20 cellular contexts compared by ENCODE assay signal in genomic region chr2:128436498-128437180, GRCh38.
A peak's percentile ranks its signal among the peaks of the same experiment; 100 is the strongest.
DNase-seq lines count a peak whose midpoint lies in the region; ATAC-seq and TF ChIP-seq lines count a peak whose summit lies in the region.
"Had no signal": no experiment of that assay in that cellular context is flagged by ENCODE, and none has a peak within 500 bp of the region (broad histone marks: within the 10 kb centered on the region; RNA-seq: fewer than 3 reads in every experiment).

No MANE protein-coding gene starts in this region.

- H3K27me3 ChIP-seq in BLaER1 (no peaks in the 10 kb centered on the region), SK-N-SH (ENCODE audit: insufficient read depth) (no peaks in the 10 kb centered on the region)
- H3K27me3 ChIP-seq: brain microvascular endothelial cell had no signal

- H2AFZ ChIP-seq in SK-N-SH (ENCODE audit: low read depth) = no peak overlapping the region

- H3K4me1 ChIP-seq in BLaER1 (peaks cover 79% of the 10 kb centered on the region), SK-N-SH (ENCODE audit: control insufficient read depth in 1 of 2, insufficient read depth in 2 of 2, low read depth in 1 of 2, low read length in 1 of 2) (peaks cover 0 to 35% of the 10 kb centered on the region in 2 experiments; a peak in 1 of 4 replicates)

- H3K4me3 ChIP-seq in BLaER1 (peak overlapping the region; percentile 36; the same call in 1 of the 2 replicates), SK-N-SH (ENCODE audit: low read depth in 2 of 2, low read length in 1 of 2) (no peak overlapping the region)
- peak overlapping the region; percentile 31 for H3K4me3 ChIP-seq in Jurkat, Clone E6-1 (ENCODE audit: low read length)
- H3K4me3 ChIP-seq: GM12878 had no signal

- no peaks in the 10 kb centered on the region for H3K9me2 ChIP-seq in SK-N-SH

- no peak for ATAC-seq in sciatic nerve
- no peak for ATAC-seq in HG03139 (IDR thresholded peaks at IDR 0.05; ENCODE audit: unreplicated experiment)
- no peak for ATAC-seq in HG03565 (IDR thresholded peaks at IDR 0.05; ENCODE audit: unreplicated experiment)
- ATAC-seq: activated naive CD8-positive, alpha-beta T cell treated with anti-CD3 and anti-CD28 coated beads, Interleukin-2, amount 50 U/mL, for 24 hours; CD8-positive, alpha-beta T cell; GM12878 had no signal

- TF ChIP-seq RAD21 in SK-N-SH (IDR thresholded peaks at IDR 0.05; ENCODE audit: low read length) = no peak

- H3K4me2 ChIP-seq in BLaER1 (peak overlapping the region; percentile 98), SK-N-SH (no peak overlapping the region)

- CTCF ChIA-PET in SK-N-SH (lab: Yijun Ruan, JAX) = interaction anchor here (1.9 kb wide), 1 partner anchor 9 kb away, joined by 9 read pairs; no protein-coding TSS in a partner anchor

- peak overlapping the region; percentile 98 for H3K27ac ChIP-seq in BLaER1
- no peak overlapping the region for H3K27ac ChIP-seq in SK-N-SH (ENCODE audit: low read depth in 2 of 2, low read length in 1 of 2)
- H3K27ac ChIP-seq: brain microvascular endothelial cell had no signal

- POLR2A ChIA-PET in SK-N-SH (lab: Yijun Ruan, JAX) = interaction anchor here (0.6 kb wide), 1 partner anchor 22 kb away, joined by 5 read pairs; no protein-coding TSS in a partner anchor

- H3F3A ChIP-seq in SK-N-SH (replicated peaks; ENCODE audit: insufficient read depth) = no peaks in the 10 kb centered on the region

- no peaks in the 10 kb centered on the region for H3K36me3 ChIP-seq in BLaER1
- no peaks in the 10 kb centered on the region for H3K36me3 ChIP-seq in SK-N-SH (replicated peaks in 1 of 2; ENCODE audit: control insufficient read depth in 1 of 2, insufficient read depth in 2 of 2, low read length in 1 of 2)
- H3K36me3 ChIP-seq: brain microvascular endothelial cell had no signal

- no peaks in the 10 kb centered on the region for H3K9me3 ChIP-seq in BLaER1
- no peaks in the 10 kb centered on the region for H3K9me3 ChIP-seq in SK-N-SH

- H4K20me1 ChIP-seq in BLaER1 = no peaks in the 10 kb centered on the region
- H4K20me1 ChIP-seq in SK-N-SH (ENCODE audit: insufficient read depth) = no peaks in the 10 kb centered on the region

- WGBS in SK-N-SH (ENCODE audit: low lambda C conversion rate) = 65% methylated on average over 11 of the region's 12 CpGs

- no peak for TF ChIP-seq EP300 in SK-N-SH (IDR thresholded peaks at IDR 0.05; ENCODE audit: borderline replicate concordance in 1 of 2, low read depth in 1 of 2, low read length in 1 of 2)

- H3K9ac ChIP-seq in BLaER1 (0 out of 2 replicates have a peak overlapping the region, but pooled peaks have one; percentile 43), SK-N-SH (no peak overlapping the region)

- peak; percentile 87 for DNase-seq in Jurkat, Clone E6-1 (ENCODE audit: low read depth, low spot score)
- DNase-seq in ecto neural progenitor cell (ENCODE audit: low spot score) (peak; percentile 29), sciatic nerve (ENCODE audit: low spot score) (peak; percentile 37), DMS79 treated with DMSO at 0.1 percent for 48 hours (lab: John Stamatoyannopoulos, UW) (no peak), SK-N-SH (no peak)
- DNase-seq: activated gamma-delta T cell; activated naive CD8-positive, alpha-beta T cell treated with anti-CD3 and anti-CD28 coated beads, Interleukin-2, amount 50 U/mL, for 24 hours; brain microvascular endothelial cell; DMS79; glutamatergic neuron; HFFc6; naive B cell; NCI-H1048; NCI-H2029; NCI-H510A treated with DMSO at 0.1 percent for 48 hours had no signal

- H3K79me2 ChIP-seq in SK-N-SH (ENCODE audit: insufficient read depth) = no peaks in the 10 kb centered on the region

- intact Hi-C loops in sciatic nerve (cut with DNase I) = no loop called here

- TF ChIP-seq CTCF in SK-N-SH (IDR thresholded peaks at IDR 0.05) = no peak

TF ChIP-seq in SK-N-SH, 30 proteins besides CTCF, POLR2A, EP300 and RAD21:
- TF ChIP-seq ZBTB33 (IDR thresholded peaks at IDR 0.05; ENCODE audit: borderline replicate concordance, low read depth) (no peak), NRF1 (IDR thresholded peaks at IDR 0.05; ENCODE audit: low read depth, low read length) (no peak), TCF12 (IDR thresholded peaks at IDR 0.05) (no peak), FOXJ3 (CRISPR knock-in tag; IDR thresholded peaks at IDR 0.05) (no peak), MXI1 (IDR thresholded peaks at IDR 0.05; ENCODE audit: low read depth, low read length) (no peak)
- TF ChIP-seq, protein P1, sequence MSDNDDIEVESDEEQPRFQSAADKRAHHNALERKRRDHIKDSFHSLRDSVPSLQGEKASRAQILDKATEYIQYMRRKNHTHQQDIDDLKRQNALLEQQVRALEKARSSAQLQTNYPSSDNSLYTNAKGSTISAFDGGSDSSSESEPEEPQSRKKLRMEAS (IDR thresholded peaks at IDR 0.05; ENCODE audit: low read depth) = no peak
- TF ChIP-seq, protein P2, sequence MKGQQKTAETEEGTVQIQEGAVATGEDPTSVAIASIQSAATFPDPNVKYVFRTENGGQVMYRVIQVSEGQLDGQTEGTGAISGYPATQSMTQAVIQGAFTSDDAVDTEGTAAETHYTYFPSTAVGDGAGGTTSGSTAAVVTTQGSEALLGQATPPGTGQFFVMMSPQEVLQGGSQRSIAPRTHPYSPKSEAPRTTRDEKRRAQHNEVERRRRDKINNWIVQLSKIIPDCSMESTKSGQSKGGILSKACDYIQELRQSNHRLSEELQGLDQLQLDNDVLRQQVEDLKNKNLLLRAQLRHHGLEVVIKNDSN (IDR thresholded peaks at IDR 0.05; ENCODE audit: borderline replicate concordance, low read depth) = no peak

Comparison
In these comparisons a context has a peak if more than half of its experiments do, and no peak if none do; other contexts are left out.
1. H3K4me3 ChIP-seq: peak in BLaER1 (single experiment) and Jurkat, Clone E6-1 (single experiment); none in SK-N-SH (0 of 2).
2. DNase-seq: peak in Jurkat, Clone E6-1 (single experiment), ecto neural progenitor cell (single experiment) and sciatic nerve (single experiment); none in DMS79 treated with DMSO at 0.1 percent for 48 hours (single experiment) and SK-N-SH (single experiment).